ENCODE assay signal across 32 cellular contexts in genomic region chr17:13029340-13029739, GRCh38.
"Had no signal": no experiment of that assay in that cellular context is flagged by ENCODE, and none has a peak within 500 bp of the region (broad histone marks: within the 10 kb centered on the region; RNA-seq: fewer than 3 reads in every experiment).

No MANE protein-coding gene starts in this region.

- ATAC-seq: activated CD4-positive, alpha-beta T cell treated with anti-CD3 and anti-CD28 coated beads for 36 hours; activated CD8-positive, alpha-beta memory T cell treated with anti-CD3 and anti-CD28 coated beads, Interleukin-2, amount 10 ng/mL, durations not matched to agents 7 days and 5 days; activated CD8-positive, alpha-beta T cell treated with anti-CD3 and anti-CD28 coated beads, Interleukin-2, amount 10 ng/mL, durations not matched to agents 7 days and 5 days; activated naive CD8-positive, alpha-beta T cell treated with anti-CD3 and anti-CD28 coated beads, Interleukin-2, amount 50 U/mL, for 24 hours; esophagus mucosa; heart left ventricle had no signal

- H3K9me3 Mint-ChIP-seq: activated CD4-positive, alpha-beta memory T cell treated with anti-CD3 and anti-CD28 coated beads for 36 hours; activated CD4-positive, alpha-beta T cell treated with anti-CD3 and anti-CD28 coated beads, Interleukin-2, amount 10 ng/mL, durations not matched to agents 24 days and 14 days; activated naive CD4-positive, alpha-beta T cell treated with anti-CD3 and anti-CD28 coated beads, Interleukin-2, amount 50 U/mL, for 24 hours; activated naive CD8-positive, alpha-beta T cell treated with anti-CD3 and anti-CD28 coated beads for 36 hours; activated T-helper 1 cell treated with anti-CD3 and anti-CD28 coated beads, Interleukin-12 subunit alpha, Interleukin-12 subunit beta, Interleukin-2, Interleukin-4 antibody, amounts not matched to agents 30 ng/mL and 10 ng/mL and 1 ng/mL, durations not matched to agents 14 hours and 24 hours and 36 hours; activated T-helper 2 cell treated with anti-CD3 and anti-CD28 coated beads, Interferon-gamma antibody, Interleukin-2, Interleukin-4, amounts not matched to agents 10 μg/mL and 5 μg/mL and 100 μg/mL, durations not matched to agents 14 hours and 24 hours and 36 hours; central memory CD8-positive, alpha-beta T cell had no signal

- H3K36me3 ChIP-seq: adrenal gland, heart left ventricle had no signal

- DNase-seq: activated CD4-positive, alpha-beta memory T cell treated with anti-CD3 and anti-CD28 coated beads for 36 hours; activated CD4-positive, alpha-beta T cell treated with anti-CD3 and anti-CD28 coated beads for 36 hours; activated CD4-positive, alpha-beta T cell treated with anti-CD3 and anti-CD28 coated beads, Interleukin-2, amount 10 ng/mL, durations not matched to agents 24 days and 14 days; activated CD4-positive, CD25-positive, alpha-beta regulatory T cell; activated CD4-positive, CD25-positive, alpha-beta regulatory T cell treated with anti-CD3 and anti-CD28 coated beads, Interleukin-2, amount 50 U/mL, for 72 hours; activated CD8-positive, alpha-beta memory T cell treated with anti-CD3 and anti-CD28 coated beads, Interleukin-2, amount 10 ng/mL, durations not matched to agents 7 days and 5 days; activated CD8-positive, alpha-beta memory T cell treated with anti-CD3 and anti-CD28 coated beads, Interleukin-2, amount 50 U/mL, for 4 hours; activated CD8-positive, alpha-beta T cell treated with anti-CD3 and anti-CD28 coated beads, Interleukin-2, amount 10 ng/mL, durations not matched to agents 7 days and 5 days; activated effector memory CD4-positive, alpha-beta T cell treated with anti-CD3 and anti-CD28 coated beads, Interleukin-2, amount 50 U/mL, for 16 hours; activated naive CD4-positive, alpha-beta T cell treated with anti-CD3 and anti-CD28 coated beads for 36 hours; activated naive CD8-positive, alpha-beta T cell treated with anti-CD3 and anti-CD28 coated beads for 36 hours; activated naive CD8-positive, alpha-beta T cell treated with anti-CD3 and anti-CD28 coated beads, Interleukin-2, amount 50 U/mL, for 24 hours; activated T-cell treated with anti-CD3 and anti-CD28 coated beads, Interleukin-2, amount 50 U/mL, for 1 hour; activated T-cell treated with anti-CD3 and anti-CD28 coated beads, Interleukin-2, amount 50 U/mL, for 48 hours; adrenal gland; amygdala; aorta; dorsolateral prefrontal cortex; effector memory CD4-positive, alpha-beta T cell; endodermal cell; heart left ventricle; T-helper 2 cell had no signal

- FAIRE-seq: bronchial epithelial cell, frontal cortex had no signal

- H3K9me3 ChIP-seq: adrenal gland, heart left ventricle had no signal

- H3K4me1 ChIP-seq: adrenal gland had no signal

- H3K27ac Mint-ChIP-seq: activated CD4-positive, alpha-beta memory T cell treated with anti-CD3 and anti-CD28 coated beads for 36 hours; activated CD4-positive, alpha-beta T cell treated with anti-CD3 and anti-CD28 coated beads for 36 hours; activated CD4-positive, alpha-beta T cell treated with anti-CD3 and anti-CD28 coated beads, Interleukin-2, amount 10 ng/mL, durations not matched to agents 24 days and 14 days; activated CD8-positive, alpha-beta memory T cell treated with anti-CD3 and anti-CD28 coated beads, Interleukin-2, amount 10 ng/mL, durations not matched to agents 7 days and 5 days; activated CD8-positive, alpha-beta T cell treated with anti-CD3 and anti-CD28 coated beads, Interleukin-2, amount 10 ng/mL, durations not matched to agents 7 days and 5 days; activated naive CD4-positive, alpha-beta T cell treated with anti-CD3 and anti-CD28 coated beads for 36 hours; activated naive CD4-positive, alpha-beta T cell treated with anti-CD3 and anti-CD28 coated beads, Interleukin-2, amount 50 U/mL, for 24 hours; activated naive CD8-positive, alpha-beta T cell treated with anti-CD3 and anti-CD28 coated beads for 36 hours; activated naive CD8-positive, alpha-beta T cell treated with anti-CD3 and anti-CD28 coated beads, Interleukin-2, amount 50 U/mL, for 24 hours; activated T-helper 1 cell treated with anti-CD3 and anti-CD28 coated beads, Interleukin-12 subunit alpha, Interleukin-12 subunit beta, Interleukin-2, Interleukin-4 antibody, amounts not matched to agents 30 ng/mL and 10 ng/mL and 1 ng/mL, durations not matched to agents 14 hours and 24 hours and 36 hours; activated T-helper 2 cell treated with anti-CD3 and anti-CD28 coated beads, Interferon-gamma antibody, Interleukin-2, Interleukin-4, amounts not matched to agents 10 μg/mL and 5 μg/mL and 100 μg/mL, durations not matched to agents 14 hours and 24 hours and 36 hours; brain; dendritic cell treated with granulocyte-macrophage colony-stimulating factor and Interleukin-4, amounts not matched to agents 40 ng/mL and 50 ng/mL, for 4 days; endodermal cell had no signal

- H3K4me3 ChIP-seq: adrenal gland, coronary artery, dorsolateral prefrontal cortex, heart left ventricle had no signal

- H3K36me3 Mint-ChIP-seq: activated CD4-positive, alpha-beta memory T cell treated with anti-CD3 and anti-CD28 coated beads for 36 hours; activated CD8-positive, alpha-beta memory T cell treated with anti-CD3 and anti-CD28 coated beads, Interleukin-2, amount 10 ng/mL, durations not matched to agents 7 days and 5 days; activated naive CD4-positive, alpha-beta T cell treated with anti-CD3 and anti-CD28 coated beads, Interleukin-2, amount 50 U/mL, for 24 hours; activated naive CD8-positive, alpha-beta T cell treated with anti-CD3 and anti-CD28 coated beads for 36 hours; brain had no signal

- H3K27ac ChIP-seq: adrenal gland, coronary artery, dorsolateral prefrontal cortex, heart left ventricle had no signal

- H3K4me3 Mint-ChIP-seq: activated CD4-positive, alpha-beta memory T cell treated with anti-CD3 and anti-CD28 coated beads for 36 hours; activated CD4-positive, alpha-beta T cell treated with anti-CD3 and anti-CD28 coated beads for 36 hours; activated CD4-positive, alpha-beta T cell treated with anti-CD3 and anti-CD28 coated beads, Interleukin-2, amount 10 ng/mL, durations not matched to agents 24 days and 14 days; activated CD8-positive, alpha-beta memory T cell treated with anti-CD3 and anti-CD28 coated beads, Interleukin-2, amount 10 ng/mL, durations not matched to agents 7 days and 5 days; activated CD8-positive, alpha-beta T cell treated with anti-CD3 and anti-CD28 coated beads, Interleukin-2, amount 10 ng/mL, durations not matched to agents 7 days and 5 days; activated naive CD4-positive, alpha-beta T cell treated with anti-CD3 and anti-CD28 coated beads for 36 hours; activated naive CD4-positive, alpha-beta T cell treated with anti-CD3 and anti-CD28 coated beads, Interleukin-2, amount 50 U/mL, for 24 hours; activated naive CD8-positive, alpha-beta T cell treated with anti-CD3 and anti-CD28 coated beads for 36 hours; activated naive CD8-positive, alpha-beta T cell treated with anti-CD3 and anti-CD28 coated beads, Interleukin-2, amount 50 U/mL, for 24 hours; activated T-helper 1 cell treated with anti-CD3 and anti-CD28 coated beads, Interleukin-12 subunit alpha, Interleukin-12 subunit beta, Interleukin-2, Interleukin-4 antibody, amounts not matched to agents 30 ng/mL and 10 ng/mL and 1 ng/mL, durations not matched to agents 14 hours and 24 hours and 36 hours; brain; central memory CD8-positive, alpha-beta T cell; dendritic cell treated with granulocyte-macrophage colony-stimulating factor and Interleukin-4, amounts not matched to agents 40 ng/mL and 50 ng/mL, for 4 days; endodermal cell had no signal
